In genomic region chr1:199946305-199947155, GRCh38 we compare ENCODE assay signal across 19 cellular contexts.
DNase-seq lines count a peak whose midpoint lies in the region; ATAC-seq, FAIRE-seq and TF ChIP-seq lines count a peak whose summit lies in the region.
"Had no signal": no experiment of that assay in that cellular context is flagged by ENCODE, and none has a peak within 500 bp of the region (broad histone marks: within the 10 kb centered on the region; RNA-seq: fewer than 3 reads in every experiment).

No MANE protein-coding gene starts in this region.

- H2AFZ ChIP-seq in HepG2 (ENCODE audit: low read length), result no peak overlapping the region
- no peak overlapping the region for H2AFZ ChIP-seq in PC-9
- H2AFZ ChIP-seq: GM23248 had no signal

- TF ChIP-seq EP300 in HepG2 (IDR thresholded peaks at IDR 0.05; ENCODE audit: low read depth in 2 of 2, low read length in 2 of 2) (no peak), HepG2 (CRISPR knock-in tag; IDR thresholded peaks at IDR 0.05; ENCODE audit: borderline replicate concordance) (no peak)

- H3K9me3 ChIP-seq in right lobe of liver (no peaks in the 10 kb centered on the region), HepG2 (ENCODE audit: low read length) (no peaks in the 10 kb centered on the region), HEK293 (ENCODE audit: control insufficient read depth, insufficient read depth, low read depth, low read length) (no peaks in the 10 kb centered on the region), PC-9 (ENCODE audit: insufficient read depth, low read depth) (no peaks in the 10 kb centered on the region)
- H3K9me3 ChIP-seq: A549 had no signal

- in situ Hi-C loops in HepG2 (cut with HindIII; ENCODE audit: extremely low pct_ligation_motif_present, low pct_unique_long_range_greater_than_20kb), result no loop called here

- H3K27ac ChIP-seq in right lobe of liver, result no peak overlapping the region
- no peak overlapping the region for H3K27ac ChIP-seq in HepG2 (ENCODE audit: extremely low read length, insufficient read depth, low read length)
- H3K27ac ChIP-seq in HEK293 (ENCODE audit: extremely low read depth, low read depth, low read length), result no peak overlapping the region
- no peak overlapping the region for H3K27ac ChIP-seq in PC-9
- H3K27ac ChIP-seq: A549, GM23248 had no signal

- H3K4me2 ChIP-seq in HepG2 (ENCODE audit: low read depth, low read length) (no peak overlapping the region), PC-9 (no peak overlapping the region)
- H3K4me2 ChIP-seq: A549 had no signal

- peak; percentile 58 to 85 (median 70) for ATAC-seq in right lobe of liver
- no peak for ATAC-seq in HepG2
- ATAC-seq in GM21390 (IDR thresholded peaks at IDR 0.05; ENCODE audit: unreplicated experiment), result no peak
- no peak for ATAC-seq in HG02885 (IDR thresholded peaks at IDR 0.05; ENCODE audit: poor library complexity, unreplicated experiment)
- ATAC-seq: A549 had no signal

- no peaks in the 10 kb centered on the region for H3K27me3 ChIP-seq in right lobe of liver
- no peaks in the 10 kb centered on the region for H3K27me3 ChIP-seq in HepG2 (ENCODE audit: control insufficient read depth in 1 of 2, insufficient read depth in 2 of 2, low read length in 2 of 2)
- H3K27me3 ChIP-seq in PC-9 (ENCODE audit: insufficient read depth, low read depth), result no peaks in the 10 kb centered on the region

- H3K27me3 Mint-ChIP-seq in neural crest cell (ENCODE audit: low read depth), result no peaks in the 10 kb centered on the region

- TF ChIP-seq RAD21 in HepG2 (CRISPR knock-in tag; IDR thresholded peaks at IDR 0.05), result no peak

- no peak for TF ChIP-seq CTCF in right lobe of liver (IDR thresholded peaks at IDR 0.05)
- TF ChIP-seq CTCF in HepG2 (CRISPR knock-in tag; IDR thresholded peaks at IDR 0.05), result no peak
- no peak for TF ChIP-seq CTCF in HEK293 (tag by site-specific recombination; IDR thresholded peaks at IDR 0.05)
- TF ChIP-seq CTCF in neural crest cell (conservative IDR thresholded peaks at IDR 0.05), result no peak
- no peak for TF ChIP-seq CTCF in PC-9 (conservative IDR thresholded peaks at IDR 0.05)

- no peak for FAIRE-seq in HepG2 (lab: Jason Lieb, UNC)
- FAIRE-seq: A549, GM12892, H1 had no signal

- no peaks in the 10 kb centered on the region for H3K36me3 ChIP-seq in right lobe of liver
- no peaks in the 10 kb centered on the region for H3K36me3 ChIP-seq in HepG2 (replicated peaks in 1 of 2; ENCODE audit: control insufficient read depth in 1 of 2, insufficient read depth in 2 of 2, low read length in 2 of 2)
- no peaks in the 10 kb centered on the region for H3K36me3 ChIP-seq in HEK293 (ENCODE audit: control insufficient read depth in 2 of 2, insufficient read depth in 1 of 2, low read length in 2 of 2)
- no peaks in the 10 kb centered on the region for H3K36me3 ChIP-seq in PC-9 (ENCODE audit: low read depth)

- intact Hi-C loops in right lobe of liver (cut with DNase I) (no loop called here), HepG2 (cut with micrococcal nuclease; ENCODE audit: unreplicated experiment) (no loop called here), PC-9 (cut with micrococcal nuclease; ENCODE audit: unreplicated experiment) (no loop called here)

- H3K9me2 ChIP-seq in PC-9 (ENCODE audit: insufficient read depth), result no peaks in the 10 kb centered on the region

- CTCF ChIA-PET in HepG2 (lab: Yijun Ruan, JAX; ENCODE audit: low intra/inter-chr PET ratio, low total read pairs) (no interaction called here), HEK293 (lab: Yijun Ruan, JAX) (no interaction called here), PC-9 (lab: Charles Lee) (no interaction called here)

- WGBS in right lobe of liver (ENCODE audit: insufficient coverage, low coverage, low lambda C conversion rate, missing lambda C conversion rate), result 74% methylated on average over 7 of the region's 7 CpGs
- 54% methylated on average over 7 of the region's 7 CpGs for WGBS in HepG2 (ENCODE audit: low lambda C conversion rate)

- no peaks in the 10 kb centered on the region for H3K9me3 Mint-ChIP-seq in neural crest cell

- no peaks in the 10 kb centered on the region for H3F3A ChIP-seq in PC-9 (ENCODE audit: insufficient read depth, low read depth)

- H4K20me1 ChIP-seq in HepG2 (ENCODE audit: insufficient read depth, low read length) (no peaks in the 10 kb centered on the region), PC-9 (ENCODE audit: insufficient read depth) (no peaks in the 10 kb centered on the region)

- no peak for TF ChIP-seq POLR2A in right lobe of liver (IDR thresholded peaks at IDR 0.05)
- TF ChIP-seq POLR2A in HepG2 (IDR thresholded peaks at IDR 0.05; ENCODE audit: insufficient read depth in 1 of 2, low read depth in 2 of 2, low read length in 2 of 2), result no peak

- no peaks in the 10 kb centered on the region for H3K36me3 Mint-ChIP-seq in neural crest cell (ENCODE audit: low read depth)
- H3K36me3 Mint-ChIP-seq: CD4-positive, alpha-beta memory T cell had no signal

- DNase-seq in right lobe of liver, result peak in 1 of 3 donors; percentile 47
- DNase-seq in HepG2 (ENCODE audit: low spot score), result no peak
- no peak for DNase-seq in neural crest cell (ENCODE audit: low read depth, low spot score)
- DNase-seq in PC-9, result no peak
- DNase-seq: 8988T; C1 segment of cervical spinal cord; Calu3; CD4-positive, alpha-beta memory T cell; COR-L47; DMS53; DMS79 treated with DMSO at 0.1 percent for 48 hours; GM23248; H7 had no signal

- H3K4me1 Mint-ChIP-seq in neural crest cell, result no peaks in the 10 kb centered on the region

- POLR2A ChIA-PET in HepG2 (lab: Yijun Ruan, JAX), result no interaction called here
- POLR2A ChIA-PET in HEK293 (lab: Yijun Ruan, JAX), result no interaction called here
- POLR2A ChIA-PET in PC-9 (lab: Charles Lee; ENCODE audit: unreplicated experiment), result no interaction called here

- H3K79me2 ChIP-seq in HepG2 (ENCODE audit: insufficient read depth, low read length) (no peaks in the 10 kb centered on the region), PC-9 (ENCODE audit: low read depth) (no peaks in the 10 kb centered on the region)

- H3K4me1 ChIP-seq in right lobe of liver (no peaks in the 10 kb centered on the region), HepG2 (ENCODE audit: insufficient read depth, low read length) (no peaks in the 10 kb centered on the region), HEK293 (ENCODE audit: control insufficient read depth, insufficient read depth, low read length) (no peaks in the 10 kb centered on the region), PC-9 (replicated peaks; ENCODE audit: insufficient read depth) (no peaks in the 10 kb centered on the region)

- H3K27ac Mint-ChIP-seq in neural crest cell (ENCODE audit: unreplicated experiment), result peak overlapping the region; percentile 35
- H3K27ac Mint-ChIP-seq: CD4-positive, alpha-beta memory T cell had no signal

- no TSS peak for BruUV-seq in HepG2 (replicated peaks; lab: Mats Ljungman, UMichigan)
- no TSS peak for BruUV-seq in PC-9 (replicated peaks; lab: Mats Ljungman, UMichigan)

- H3K4me3 Mint-ChIP-seq in neural crest cell, result no peak overlapping the region
- H3K4me3 Mint-ChIP-seq: CD4-positive, alpha-beta memory T cell had no signal

- H3K9ac ChIP-seq in HepG2 (ENCODE audit: insufficient read depth, low read depth, low read length), result no peak overlapping the region
- H3K9ac ChIP-seq: GM23248 had no signal

- H3K4me3 ChIP-seq in right lobe of liver, result no peak overlapping the region
- no peak overlapping the region for H3K4me3 ChIP-seq in HepG2 (replicated peaks in 1 of 3; ENCODE audit: insufficient read depth in 1 of 3, low read depth in 2 of 3, low read length in 3 of 3)
- H3K4me3 ChIP-seq in HEK293 (ENCODE audit: low read depth, low read length), result no peak overlapping the region
- no peak overlapping the region for H3K4me3 ChIP-seq in PC-9
- H3K4me3 ChIP-seq: A549, GM23248 had no signal

TF ChIP-seq in HepG2, 621 proteins besides CTCF, POLR2A, EP300 and RAD21 (continues in another document):
- TF ChIP-seq TBX2 (CRISPR knock-in tag; IDR thresholded peaks at IDR 0.05; ENCODE audit: borderline replicate concordance) (no peak), THAP7 (CRISPR knock-in tag; IDR thresholded peaks at IDR 0.05) (no peak), MIER3 (CRISPR knock-in tag; IDR thresholded peaks at IDR 0.05; ENCODE audit: borderline replicate concordance) (no peak)

TF ChIP-seq in HEK293, 187 proteins besides CTCF, POLR2A, EP300 and RAD21:
- TF ChIP-seq ZNF274 (IDR thresholded peaks at IDR 0.05; ENCODE audit: low read length), result no peak
- TF ChIP-seq ZNF274 (tag by site-specific recombination; IDR thresholded peaks at IDR 0.05; ENCODE audit: borderline replicate concordance), result no peak
- TF ChIP-seq ZNF433 (tag by site-specific recombination; IDR thresholded peaks at IDR 0.05; ENCODE audit: low read depth), result no peak
- peak; percentile 90 for TF ChIP-seq ZNF549 (tag by site-specific recombination; IDR thresholded peaks at IDR 0.05)
- TF ChIP-seq ZNF121 (tag by site-specific recombination; IDR thresholded peaks at IDR 0.05), result no peak
- TF ChIP-seq ZNF48 (tag by site-specific recombination; IDR thresholded peaks at IDR 0.05), result no peak

Comparison
In these comparisons a context has a peak if more than half of its experiments do, and no peak if none do; other contexts are left out.
1. ATAC-seq: peak in right lobe of liver (4 of 4); none in HepG2 (single experiment), GM21390 (single experiment) and HG02885 (single experiment).